Comparison of ENCODE assay signal across 1 cellular context in the genomic region with DNA sequence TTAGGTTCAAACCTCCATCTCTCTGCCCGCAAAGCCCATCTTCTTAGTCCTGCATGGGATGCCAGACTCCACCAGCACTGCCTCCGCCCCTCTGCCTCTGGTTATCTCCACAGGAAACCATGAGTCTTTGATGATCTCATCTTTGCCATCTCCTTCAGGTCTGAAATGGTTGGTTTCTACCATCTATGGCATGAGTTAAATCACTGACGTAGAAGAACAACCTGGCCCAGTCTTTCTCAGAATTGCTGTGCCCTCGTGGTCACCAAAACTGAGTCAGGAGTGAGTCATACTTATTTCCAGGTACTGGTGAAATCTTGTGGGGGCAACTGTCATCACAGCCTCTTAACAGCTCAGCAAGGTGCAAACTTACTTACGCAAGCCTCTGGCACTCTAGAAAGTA.
TF ChIP-seq lines count a peak whose summit lies in the region.

No MANE protein-coding gene starts in this region.

TF ChIP-seq in K562, 482 proteins besides CTCF, POLR2A, EP300 and RAD21:
- peak; percentile 64 for TF ChIP-seq STAT5A (IDR thresholded peaks at IDR 0.05; ENCODE audit: borderline replicate concordance, low read length)
- no peak for TF ChIP-seq CEBPG (CRISPR knock-in tag; IDR thresholded peaks at IDR 0.05)
- TF ChIP-seq CEBPG (tag; conservative IDR thresholded peaks at IDR 0.05 in 1 of 2, IDR thresholded peaks at IDR 0.05 in 1 of 2): peak in 1 of 2 experiments; percentile 57; a peak in 2 of 4 replicates
- TF ChIP-seq CBFA2T3 (IDR thresholded peaks at IDR 0.05): peak; percentile 40
- TF ChIP-seq DPF2 (IDR thresholded peaks at IDR 0.05): 0 out of 2 replicates have a peak, but pooled peaks have one; percentile 55
- TF ChIP-seq RFX7 (CRISPR knock-in tag; IDR thresholded peaks at IDR 0.05): no peak
- TF ChIP-seq TRIM24 (IDR thresholded peaks at IDR 0.05): peak in 1 of 2 experiments; percentile 56; a peak in 1 of 4 replicates
- TF ChIP-seq ATF3 (IDR thresholded peaks at IDR 0.05): peak; percentile 93
- TF ChIP-seq ATF3 (CRISPR knock-in tag; conservative IDR thresholded peaks at IDR 0.05): no peak
- peak; percentile 57; the same call in 1 of the 2 replicates for TF ChIP-seq SMARCA4 (IDR thresholded peaks at IDR 0.05)
- TF ChIP-seq FOSL1 (tag; conservative IDR thresholded peaks at IDR 0.05): peak; percentile 91
- TF ChIP-seq JUN (IDR thresholded peaks at IDR 0.05; ENCODE audit: borderline replicate concordance, low read depth, low read length): peak; percentile 79; the same call in 1 of the 2 replicates
- TF ChIP-seq JUN (CRISPR knock-in tag; IDR thresholded peaks at IDR 0.05; ENCODE audit: borderline replicate concordance): no peak
- TF ChIP-seq RREB1 (CRISPR knock-in tag; IDR thresholded peaks at IDR 0.05): no peak
- TF ChIP-seq ZEB2 (IDR thresholded peaks at IDR 0.05): peak; percentile 31; the same call in 1 of the 2 replicates
- peak; percentile 49; the same call in 1 of the 2 replicates for TF ChIP-seq SMARCE1 (IDR thresholded peaks at IDR 0.05)
- TF ChIP-seq FOS (IDR thresholded peaks at IDR 0.05; ENCODE audit: extremely low read depth, insufficient read length): peak; percentile 35
- peak; percentile 71 for TF ChIP-seq ARID1B (IDR thresholded peaks at IDR 0.05)
- peak in 1 of 2 experiments; percentile 51; a peak in 1 of 4 replicates for TF ChIP-seq SRF (CRISPR knock-in tag; IDR thresholded peaks at IDR 0.05)
- TF ChIP-seq XRCC5 (IDR thresholded peaks at IDR 0.05; ENCODE audit: low read depth, low read length): no peak
- peak; percentile 17; the same call in 1 of the 2 replicates for TF ChIP-seq ATF7 (IDR thresholded peaks at IDR 0.05)
- peak; percentile 86 for TF ChIP-seq JUND (IDR thresholded peaks at IDR 0.05; ENCODE audit: borderline replicate concordance, low read depth, low read length)
- TF ChIP-seq JUND (tag; IDR thresholded peaks at IDR 0.05; ENCODE audit: borderline replicate concordance, low read depth, low read length): peak; percentile 67; the same call in 1 of the 3 replicates
- TF ChIP-seq EGR1 (conservative IDR thresholded peaks at IDR 0.05): 0 out of 2 replicates have a peak, but pooled peaks have one; percentile 10
- TF ChIP-seq PURB (CRISPR knock-in tag; IDR thresholded peaks at IDR 0.05; ENCODE audit: low read depth): no peak
- no peak for TF ChIP-seq TGIF2 (CRISPR knock-in tag; IDR thresholded peaks at IDR 0.05)
- TF ChIP-seq MEIS2 (IDR thresholded peaks at IDR 0.05; ENCODE audit: partially characterized antibody): peak; percentile 48
